ENCODE assay signal across 25 cellular contexts in genomic region chr2:209138079-209138478, GRCh38.
"Had no signal": no experiment of that assay in that cellular context is flagged by ENCODE, and none has a peak within 500 bp of the region (broad histone marks: within the 10 kb centered on the region; RNA-seq: fewer than 3 reads in every experiment).

No MANE protein-coding gene starts in this region.

- H3K4me3 ChIP-seq: cardiac muscle cell, PC-9 had no signal

- H3K36me3 ChIP-seq: brain microvascular endothelial cell, cardiac muscle cell had no signal

- DNase-seq: activated CD4-positive, alpha-beta memory T cell treated with anti-CD3 and anti-CD28 coated beads for 36 hours; activated CD4-positive, alpha-beta T cell treated with anti-CD3 and anti-CD28 coated beads, Interleukin-2, amount 10 ng/mL, durations not matched to agents 7 days and 5 days; activated CD4-positive, CD25-positive, alpha-beta regulatory T cell; activated CD8-positive, alpha-beta memory T cell treated with anti-CD3 and anti-CD28 coated beads for 24 hours; activated gamma-delta T cell treated with Interleukin-2 at 50 U/mL for 16 hours; activated naive CD4-positive, alpha-beta T cell treated with anti-CD3 and anti-CD28 coated beads, Interleukin-2, amount 10 ng/mL, durations not matched to agents 7 days and 5 days; activated naive CD8-positive, alpha-beta T cell treated with anti-CD3 and anti-CD28 coated beads for 36 hours; activated T-cell treated with anti-CD3 and anti-CD28 coated beads for 4 hours; activated T-cell treated with anti-CD3 and anti-CD28 coated beads, Interleukin-2, amount 50 U/mL, for 48 hours; brain microvascular endothelial cell; MV-4-11; NCI-H1092 treated with DMSO at 0.1 percent for 48 hours; NCI-H1417 treated with DMSO at 0.1 percent for 48 hours; NCI-H1694; NCI-H2029; NCI-H2107; NCI-H510A treated with DMSO at 0.1 percent for 48 hours; NCI-H69; PC-9; SHP77 treated with DMSO at 0.1 percent for 48 hours; T-helper 17 cell; T-helper 9 cell had no signal

- H3K27me3 ChIP-seq: brain microvascular endothelial cell, cardiac muscle cell had no signal

- H3K27ac ChIP-seq: brain microvascular endothelial cell, cardiac muscle cell, KMS-11, PC-9 had no signal

- ATAC-seq: T-helper 17 cell had no signal

- H3K27ac Mint-ChIP-seq: activated CD4-positive, alpha-beta memory T cell treated with anti-CD3 and anti-CD28 coated beads for 36 hours; activated CD4-positive, alpha-beta T cell treated with anti-CD3 and anti-CD28 coated beads, Interleukin-2, amount 10 ng/mL, durations not matched to agents 7 days and 5 days; activated naive CD4-positive, alpha-beta T cell treated with anti-CD3 and anti-CD28 coated beads, Interleukin-2, amount 10 ng/mL, durations not matched to agents 7 days and 5 days; activated naive CD8-positive, alpha-beta T cell treated with anti-CD3 and anti-CD28 coated beads for 36 hours; activated T-helper 2 cell treated with anti-CD3 and anti-CD28 coated beads, Interferon-gamma antibody, Interleukin-2, Interleukin-4, amounts not matched to agents 10 μg/mL and 5 μg/mL and 100 μg/mL, durations not matched to agents 14 hours and 24 hours and 36 hours; T-helper 17 cell had no signal

- H3K36me3 Mint-ChIP-seq: activated CD4-positive, alpha-beta memory T cell treated with anti-CD3 and anti-CD28 coated beads for 36 hours; activated naive CD4-positive, alpha-beta T cell treated with anti-CD3 and anti-CD28 coated beads, Interleukin-2, amount 10 ng/mL, durations not matched to agents 7 days and 5 days; activated naive CD8-positive, alpha-beta T cell treated with anti-CD3 and anti-CD28 coated beads for 36 hours had no signal

- H3K27me3 Mint-ChIP-seq: activated CD4-positive, alpha-beta memory T cell treated with anti-CD3 and anti-CD28 coated beads for 36 hours; activated CD4-positive, alpha-beta T cell treated with anti-CD3 and anti-CD28 coated beads, Interleukin-2, amount 10 ng/mL, durations not matched to agents 7 days and 5 days; activated naive CD4-positive, alpha-beta T cell treated with anti-CD3 and anti-CD28 coated beads, Interleukin-2, amount 10 ng/mL, durations not matched to agents 7 days and 5 days; activated naive CD8-positive, alpha-beta T cell treated with anti-CD3 and anti-CD28 coated beads for 36 hours; T-helper 17 cell had no signal

- H3K9me3 Mint-ChIP-seq: activated CD4-positive, alpha-beta T cell treated with anti-CD3 and anti-CD28 coated beads, Interleukin-2, amount 10 ng/mL, durations not matched to agents 7 days and 5 days; activated T-helper 2 cell treated with anti-CD3 and anti-CD28 coated beads, Interferon-gamma antibody, Interleukin-2, Interleukin-4, amounts not matched to agents 10 μg/mL and 5 μg/mL and 100 μg/mL, durations not matched to agents 14 hours and 24 hours and 36 hours had no signal

- H3K4me3 Mint-ChIP-seq: activated CD4-positive, alpha-beta memory T cell treated with anti-CD3 and anti-CD28 coated beads for 36 hours; activated CD4-positive, alpha-beta T cell treated with anti-CD3 and anti-CD28 coated beads, Interleukin-2, amount 10 ng/mL, durations not matched to agents 7 days and 5 days; activated naive CD4-positive, alpha-beta T cell treated with anti-CD3 and anti-CD28 coated beads, Interleukin-2, amount 10 ng/mL, durations not matched to agents 7 days and 5 days; activated naive CD8-positive, alpha-beta T cell treated with anti-CD3 and anti-CD28 coated beads for 36 hours; T-helper 17 cell had no signal

- H3K9ac ChIP-seq: KMS-11 had no signal

- H3K4me1 Mint-ChIP-seq: activated CD4-positive, alpha-beta T cell treated with anti-CD3 and anti-CD28 coated beads, Interleukin-2, amount 10 ng/mL, durations not matched to agents 7 days and 5 days; activated naive CD4-positive, alpha-beta T cell treated with anti-CD3 and anti-CD28 coated beads, Interleukin-2, amount 10 ng/mL, durations not matched to agents 7 days and 5 days; activated naive CD8-positive, alpha-beta T cell treated with anti-CD3 and anti-CD28 coated beads for 36 hours; T-helper 17 cell had no signal
